ENCODE assay signal across 10 cellular contexts in genomic region chr16:2236362-2237075, GRCh38. TPM values are rescaled to one million over a fixed set of nuclear protein-coding genes. Genes with fewer than 3 reads are reported as not detected.
DNase-seq lines count a peak whose midpoint lies in the region; ATAC-seq and TF ChIP-seq lines count a peak whose summit lies in the region.
"Had no signal": no experiment of that assay in that cellular context is flagged by ENCODE, and none has a peak within 500 bp of the region (broad histone marks: within the 10 kb centered on the region; RNA-seq: fewer than 3 reads in every experiment).

DNASE1L2 (plus strand) TSS chr16:2236444; CDS start chr16:2236817, 373 bp downstream.

- H3K4me1 Mint-ChIP-seq in activated naive CD4-positive, alpha-beta T cell treated with anti-CD3 and anti-CD28 coated beads, Interleukin-2, amount 10 ng/mL, durations not matched to agents 7 days and 5 days = no peaks in the 10 kb centered on the region

- ATAC-seq in right lobe of liver (peak; percentile 54 to 68 (median 55)), GM21381 (IDR thresholded peaks at IDR 0.05; ENCODE audit: unreplicated experiment) (no peak)

- H3K27me3 Mint-ChIP-seq in activated naive CD4-positive, alpha-beta T cell treated with anti-CD3 and anti-CD28 coated beads, Interleukin-2, amount 10 ng/mL, durations not matched to agents 7 days and 5 days = peaks cover 38% of the 10 kb centered on the region

- no peak for TF ChIP-seq POLR2A in right lobe of liver (IDR thresholded peaks at IDR 0.05)

- peaks cover 39% of the 10 kb centered on the region for H3K36me3 ChIP-seq in HUES48 (ENCODE audit: control insufficient read depth, insufficient read depth, low read length)
- peaks cover 21% of the 10 kb centered on the region for H3K36me3 ChIP-seq in ectodermal cell (ENCODE audit: control insufficient read depth, insufficient read depth, low read length)
- peaks cover 0 to 34% (median 15%) of the 10 kb centered on the region in 4 donors for H3K36me3 ChIP-seq in right lobe of liver

- H3K27me3 ChIP-seq in HUES48 (ENCODE audit: control insufficient read depth, insufficient read depth, low read length) (peaks cover 20% of the 10 kb centered on the region), ectodermal cell (ENCODE audit: control insufficient read depth, insufficient read depth, low read length, poor library complexity, severe bottlenecking) (peaks cover 32% of the 10 kb centered on the region), right lobe of liver (no peaks in the 10 kb centered on the region)

- CTCF ChIA-PET in AG04449 (lab: Yijun Ruan, JAX) = no interaction called here
- CTCF ChIA-PET in activated naive CD4-positive, alpha-beta T cell treated with anti-CD3 and anti-CD28 coated beads, Interleukin-2, amount 10 ng/mL, durations not matched to agents 7 days and 5 days (lab: Charles Lee) = no interaction called here

- H3K27ac Mint-ChIP-seq in activated naive CD4-positive, alpha-beta T cell treated with anti-CD3 and anti-CD28 coated beads, Interleukin-2, amount 10 ng/mL, durations not matched to agents 7 days and 5 days = no peak within 1 kb of the TSS

- no peaks in the 10 kb centered on the region for H3K9me3 ChIP-seq in HUES48 (ENCODE audit: control insufficient read depth, insufficient read depth, low read length)
- H3K9me3 ChIP-seq in ectodermal cell (ENCODE audit: control insufficient read depth, low read length) = no peaks in the 10 kb centered on the region
- H3K9me3 ChIP-seq in right lobe of liver = no peaks in the 10 kb centered on the region

- H3K9ac ChIP-seq in HUES48 (ENCODE audit: low read depth, low read length) = no peak within 1 kb of the TSS

- POLR2A ChIA-PET in AG04449 (lab: Yijun Ruan, JAX) = interaction anchor here (1.1 kb wide), 1 partner anchor 15 kb away, joined by 7 read pairs; the partner anchor contains the start of gene ECI1

- H3K4me3 ChIP-seq in AG04449 (ENCODE audit: low read depth, low read length) (peak within 1 kb of the TSS; percentile 12; the same call in 1 of the 2 replicates), HUES48 (ENCODE audit: low read depth, low read length) (peak within 1 kb of the TSS; percentile 56), ectodermal cell (ENCODE audit: insufficient read depth, low read depth, low read length) (peak within 1 kb of the TSS; percentile 30), right lobe of liver (no peak within 1 kb of the TSS)

- no peaks in the 10 kb centered on the region; the same call in 1 of the 2 replicates for H3K4me1 ChIP-seq in HUES48 (ENCODE audit: control insufficient read depth, insufficient read depth, low read length)
- H3K4me1 ChIP-seq in ectodermal cell (ENCODE audit: control insufficient read depth, insufficient read depth, low read length) = peaks cover 13% of the 10 kb centered on the region
- H3K4me1 ChIP-seq in right lobe of liver = peaks cover 0 to 17% (median 0%) of the 10 kb centered on the region in 4 donors

- WGBS in ectodermal cell, 2 experiments = 7 to 8% methylated on average over 61 of the region's 61 CpGs
- WGBS in right lobe of liver (ENCODE audit: insufficient coverage, low coverage, low lambda C conversion rate, missing lambda C conversion rate) = 0% methylated on average over 2 of the region's 61 CpGs

- TF ChIP-seq CTCF in AG04449 (IDR thresholded peaks at IDR 0.05; ENCODE audit: insufficient read depth, low read length, missing control alignments) = no peak
- no peak for TF ChIP-seq CTCF in right lobe of liver (IDR thresholded peaks at IDR 0.05)

- peaks cover 8% of the 10 kb centered on the region for H3K36me3 Mint-ChIP-seq in activated naive CD4-positive, alpha-beta T cell treated with anti-CD3 and anti-CD28 coated beads, Interleukin-2, amount 10 ng/mL, durations not matched to agents 7 days and 5 days

- no peak within 1 kb of the TSS for H3K4me3 Mint-ChIP-seq in activated naive CD4-positive, alpha-beta T cell treated with anti-CD3 and anti-CD28 coated beads, Interleukin-2, amount 10 ng/mL, durations not matched to agents 7 days and 5 days

- intact Hi-C loops in right lobe of liver (cut with DNase I) = no loop called here

- no peaks in the 10 kb centered on the region for H3K9me3 Mint-ChIP-seq in activated naive CD4-positive, alpha-beta T cell treated with anti-CD3 and anti-CD28 coated beads, Interleukin-2, amount 10 ng/mL, durations not matched to agents 7 days and 5 days

- peak within 1 kb of the TSS; percentile 61 for H3K27ac ChIP-seq in HUES48 (ENCODE audit: low read depth, low read length)
- H3K27ac ChIP-seq in ectodermal cell (ENCODE audit: insufficient read depth, low read depth, low read length, poor library complexity, severe bottlenecking) = no peak within 1 kb of the TSS
- H3K27ac ChIP-seq in right lobe of liver = no peak within 1 kb of the TSS

- DNase-seq in AG04449 (ENCODE audit: low read depth, low spot score) (no peak), right lobe of liver (peak in 1 of 3 donors; percentile 63), anterior cingulate cortex (lab: John Stamatoyannopoulos, UW) (no peak), NCI-H345 (lab: John Stamatoyannopoulos, UW) (no peak)
- no peak for DNase-seq in activated naive CD4-positive, alpha-beta T cell treated with anti-CD3 and anti-CD28 coated beads, Interleukin-2, amount 10 ng/mL, durations not matched to agents 7 days and 5 days
- DNase-seq: activated naive CD4-positive, alpha-beta T cell; Kasumi-1 had no signal

RNA-seq across cellular contexts. Expression of gene DNASE1L2, which starts in this region (rescaled TPM):
- polyA plus RNA-seq in ectodermal cell (2013, experiment 1 of 4) = 0.87 TPM
- polyA plus RNA-seq in ectodermal cell (2013, experiment 2 of 4) = 0.68 TPM
- polyA plus RNA-seq in ectodermal cell (2013, experiment 3 of 4) = 0.27 TPM
- 0.53 TPM for polyA plus RNA-seq in ectodermal cell (2013, experiment 4 of 4)
- total RNA-seq in right lobe of liver = 1 to 10 TPM in 1 of 6 experiments, under 1 TPM in 4, not detected in 1; 0.31 to 1.1 (median 0.40) TPM

Comparison
In these comparisons a context has a peak if more than half of its experiments do, and no peak if none do; other contexts are left out.
1. H3K4me3 ChIP-seq: peak in AG04449 (single experiment), HUES48 (single experiment) and ectodermal cell (single experiment); none in right lobe of liver (0 of 3).